ENCODE assay signal across 23 cellular contexts in genomic region chr15:51110171-51110570, GRCh38. TPM values are rescaled to one million over a fixed set of nuclear protein-coding genes. Genes with fewer than 3 reads are reported as not detected.
A peak's percentile ranks its signal among the peaks of the same experiment; 100 is the strongest.
DNase-seq lines count a peak whose midpoint lies in the region; ATAC-seq and TF ChIP-seq lines count a peak whose summit lies in the region.
"Had no signal": no experiment of that assay in that cellular context is flagged by ENCODE, and none has a peak within 500 bp of the region (broad histone marks: within the 10 kb centered on the region; RNA-seq: fewer than 3 reads in every experiment).

No MANE protein-coding gene starts in this region.

- peak overlapping the region; percentile 57; the same call in 1 of the 2 replicates for H2BK20ac ChIP-seq in IMR-90 (ENCODE audit: low read depth, low read length)

- peak overlapping the region; percentile 63 for H3K14ac ChIP-seq in IMR-90 (replicated peaks; ENCODE audit: low read depth, low read length)

- H3K4me3 Mint-ChIP-seq in stimulated activated effector memory CD8-positive, alpha-beta T cell treated with anti-CD3 and anti-CD28 coated beads, Interleukin-12 subunit alpha, Interleukin-12 subunit beta, amount 100 ng/mL, for 72 hours = no peak overlapping the region
- no peak overlapping the region for H3K4me3 Mint-ChIP-seq in activated CD4-positive, alpha-beta memory T cell treated with anti-CD3 and anti-CD28 coated beads, Interleukin-2, amount 10 ng/mL, durations not matched to agents 7 days and 5 days
- H3K4me3 Mint-ChIP-seq: CD8-positive, alpha-beta memory T cell; GM23338 had no signal

- no peaks in the 10 kb centered on the region for H3K79me1 ChIP-seq in IMR-90 (ENCODE audit: low read depth in 1 of 2, low read length in 2 of 2)

- H3K27ac Mint-ChIP-seq in stimulated activated effector memory CD8-positive, alpha-beta T cell treated with anti-CD3 and anti-CD28 coated beads, Interleukin-12 subunit alpha, Interleukin-12 subunit beta, amount 100 ng/mL, for 72 hours = no peak overlapping the region
- H3K27ac Mint-ChIP-seq in activated CD4-positive, alpha-beta memory T cell treated with anti-CD3 and anti-CD28 coated beads, Interleukin-2, amount 10 ng/mL, durations not matched to agents 7 days and 5 days = no peak overlapping the region
- H3K27ac Mint-ChIP-seq: CD8-positive, alpha-beta memory T cell; GM23338 had no signal

- no peaks in the 10 kb centered on the region for H3K9me3 Mint-ChIP-seq in stimulated activated effector memory CD8-positive, alpha-beta T cell treated with anti-CD3 and anti-CD28 coated beads, Interleukin-12 subunit alpha, Interleukin-12 subunit beta, amount 100 ng/mL, for 72 hours
- H3K9me3 Mint-ChIP-seq in activated CD4-positive, alpha-beta memory T cell treated with anti-CD3 and anti-CD28 coated beads, Interleukin-2, amount 10 ng/mL, durations not matched to agents 7 days and 5 days = no peaks in the 10 kb centered on the region
- H3K9me3 Mint-ChIP-seq: CD8-positive, alpha-beta memory T cell; GM23338 had no signal

- H3K56ac ChIP-seq in IMR-90 (ENCODE audit: extremely low read depth, insufficient read depth, low read length) = no peak overlapping the region

- no TSS peak for BruUV-seq in IMR-90 (replicated peaks; lab: Mats Ljungman, UMichigan)

- no peak overlapping the region for H4K8ac ChIP-seq in IMR-90 (ENCODE audit: low read depth in 2 of 2, low read length in 2 of 2)

- H3K9me3 ChIP-seq in IMR-90 (ENCODE audit: control insufficient read depth, insufficient read depth, low read length) (no peaks in the 10 kb centered on the region), esophagus squamous epithelium (no peaks in the 10 kb centered on the region), aorta (ENCODE audit: control insufficient read depth, low read length) (no peaks in the 10 kb centered on the region)

- H3K27me3 ChIP-seq in IMR-90 (ENCODE audit: control insufficient read depth, insufficient read depth, low read length) (no peaks in the 10 kb centered on the region), esophagus squamous epithelium (no peaks in the 10 kb centered on the region), aorta (ENCODE audit: control insufficient read depth in 1 of 2, insufficient read depth in 2 of 2, low read length in 1 of 2) (no peaks in the 10 kb centered on the region)

- peak overlapping the region; percentile 19; the same call in 1 of the 2 replicates for H2BK120ac ChIP-seq in IMR-90 (ENCODE audit: low read depth, low read length)

- no peak for ATAC-seq in IMR-90 (ENCODE audit: low read depth)
- ATAC-seq in stimulated activated effector memory CD8-positive, alpha-beta T cell treated with anti-CD3 and anti-CD28 coated beads, Interleukin-12 subunit alpha, Interleukin-12 subunit beta, amount 100 ng/mL, for 72 hours = peak; percentile 29
- ATAC-seq in aorta (ENCODE audit: low FRiP score) = no peak
- ATAC-seq: GM12878, GM23338, HepG2, PC-3 had no signal

- POLR2A ChIA-PET in IMR-90 (lab: Charles Lee; ENCODE audit: unreplicated experiment) = no interaction called here
- POLR2A ChIA-PET in activated CD4-positive, alpha-beta memory T cell treated with anti-CD3 and anti-CD28 coated beads, Interleukin-2, amount 10 ng/mL, durations not matched to agents 7 days and 5 days (lab: Charles Lee) = no interaction called here

- H3K36me3 Mint-ChIP-seq in stimulated activated effector memory CD8-positive, alpha-beta T cell treated with anti-CD3 and anti-CD28 coated beads, Interleukin-12 subunit alpha, Interleukin-12 subunit beta, amount 100 ng/mL, for 72 hours = no peaks in the 10 kb centered on the region
- no peaks in the 10 kb centered on the region for H3K36me3 Mint-ChIP-seq in activated CD4-positive, alpha-beta memory T cell treated with anti-CD3 and anti-CD28 coated beads, Interleukin-2, amount 10 ng/mL, durations not matched to agents 7 days and 5 days (ENCODE audit: low read depth)
- H3K36me3 Mint-ChIP-seq: CD8-positive, alpha-beta memory T cell had no signal

- peak overlapping the region; percentile 88 for H2AK5ac ChIP-seq in IMR-90 (ENCODE audit: low read depth, low read length)

- H4K5ac ChIP-seq in IMR-90 (ENCODE audit: low read depth, low read length) = no peak overlapping the region

- no peak overlapping the region for H3K9ac ChIP-seq in IMR-90 (ENCODE audit: low read depth, low read length)
- H3K9ac ChIP-seq: KMS-11 had no signal

- WGBS in IMR-90 (ENCODE audit: extremely low coverage in 2 of 2, insufficient read length in 1 of 2), 2 experiments = 100% methylated on average over 2 of the region's 3 CpGs; no CpG with 5 or more reads in 1 of the 2 experiments
- 68 to 86% methylated on average over 3 of the region's 3 CpGs for WGBS in esophagus squamous epithelium, 2 donors
- WGBS in aorta, 2 donors = 98 to 100% methylated on average over 3 of the region's 3 CpGs

- TF ChIP-seq CTCF in IMR-90 (conservative IDR thresholded peaks at IDR 0.05; ENCODE audit: low read depth, low read length) (no peak), esophagus squamous epithelium (IDR thresholded peaks at IDR 0.05) (no peak)

- no peaks in the 10 kb centered on the region for H3K4me1 Mint-ChIP-seq in stimulated activated effector memory CD8-positive, alpha-beta T cell treated with anti-CD3 and anti-CD28 coated beads, Interleukin-12 subunit alpha, Interleukin-12 subunit beta, amount 100 ng/mL, for 72 hours
- no peaks in the 10 kb centered on the region for H3K4me1 Mint-ChIP-seq in activated CD4-positive, alpha-beta memory T cell treated with anti-CD3 and anti-CD28 coated beads, Interleukin-2, amount 10 ng/mL, durations not matched to agents 7 days and 5 days
- H3K4me1 Mint-ChIP-seq: CD8-positive, alpha-beta memory T cell had no signal

- H4K91ac ChIP-seq in IMR-90 (ENCODE audit: insufficient read depth, low read depth, low read length) = no peak overlapping the region

- TF ChIP-seq RAD21 in IMR-90 (IDR thresholded peaks at IDR 0.05; ENCODE audit: low read length) = no peak

- peak overlapping the region; percentile 73; the same call in 1 of the 2 replicates for H3K4ac ChIP-seq in IMR-90 (ENCODE audit: low read depth, low read length)

- dilution Hi-C loops in IMR-90 (cut with HindIII; ENCODE audit: low sequenced_read_pairs, unreplicated experiment) = no loop called here

- intact Hi-C loops in IMR-90 (cut with micrococcal nuclease) = no loop called here
- intact Hi-C loops in esophagus squamous epithelium (cut with DNase I) = no loop called here
- intact Hi-C loops in aorta (cut with DNase I) = loop anchor here in 1 of 2 donors (5.0 kb wide), 1 partner anchor 52 kb away; no protein-coding TSS in a partner anchor
- intact Hi-C loops in head of caudate nucleus (cut with DNase I) = no loop called here

- no peaks in the 10 kb centered on the region for H4K20me1 ChIP-seq in IMR-90 (ENCODE audit: insufficient read depth, low read length)

- H3K27ac ChIP-seq in IMR-90 (ENCODE audit: insufficient read depth, low read length) (no peak overlapping the region), esophagus squamous epithelium (peak overlapping the region; percentile 57 to 83 (median 78)), aorta (ENCODE audit: low read depth in 1 of 2, low read length in 2 of 2) (peak overlapping the region; percentile 96 to 100)
- H3K27ac ChIP-seq: KMS-11 had no signal

- no peak overlapping the region for H2BK5ac ChIP-seq in IMR-90 (ENCODE audit: low read depth, low read length, poor library complexity, severe bottlenecking)

- peaks cover 15% of the 10 kb centered on the region for H3K9me1 ChIP-seq in IMR-90 (ENCODE audit: insufficient read depth, low read length)

- H3K4me3 ChIP-seq in IMR-90 (ENCODE audit: insufficient read depth, low read depth, low read length) (no peak overlapping the region), esophagus squamous epithelium (no peak overlapping the region), aorta (ENCODE audit: low read length in 2 of 2) (no peak overlapping the region)
- H3K4me3 ChIP-seq: GM12878, GM23338 had no signal

- DNase-seq in IMR-90 = no peak
- no peak for DNase-seq in esophagus squamous epithelium (lab: John Stamatoyannopoulos, UW)
- no peak for DNase-seq in stimulated activated effector memory CD8-positive, alpha-beta T cell treated with anti-CD3 and anti-CD28 coated beads, Interleukin-12 subunit alpha, Interleukin-12 subunit beta, amount 100 ng/mL, for 72 hours (ENCODE audit: low spot score in 2 of 2)
- no peak for DNase-seq in aorta
- no peak for DNase-seq in head of caudate nucleus
- no peak for DNase-seq in activated CD4-positive, alpha-beta memory T cell treated with anti-CD3 and anti-CD28 coated beads, Interleukin-2, amount 10 ng/mL, durations not matched to agents 7 days and 5 days
- no peak for DNase-seq in NCI-H146 (lab: John Stamatoyannopoulos, UW)
- DNase-seq: ACHN; C1 segment of cervical spinal cord; CD8-positive, alpha-beta memory T cell; DMS53; EL; NCI-H1417; NCI-H187 treated with DMSO at 0.1 percent for 48 hours; NCI-H2227 treated with DMSO at 0.1 percent for 48 hours; NCI-H524; PC-3; RPMI8226; SIG-M5 had no signal

- H3K4me1 ChIP-seq in IMR-90 (ENCODE audit: control insufficient read depth, insufficient read depth, low read length) (peaks cover 14% of the 10 kb centered on the region), esophagus squamous epithelium (peaks cover 0 to 56% (median 10%) of the 10 kb centered on the region in 3 donors), aorta (ENCODE audit: control insufficient read depth in 1 of 2, insufficient read depth in 2 of 2, low read length in 2 of 2) (peaks cover 3 to 7% of the 10 kb centered on the region in 2 donors)

- TF ChIP-seq POLR2A in IMR-90 (IDR thresholded peaks at IDR 0.05; ENCODE audit: low read depth, low read length) = no peak
- no peak for TF ChIP-seq POLR2A in esophagus squamous epithelium (IDR thresholded peaks at IDR 0.05)

- CTCF ChIA-PET in IMR-90 (lab: Yijun Ruan, JAX) = no interaction called here
- CTCF ChIA-PET in activated CD4-positive, alpha-beta memory T cell treated with anti-CD3 and anti-CD28 coated beads, Interleukin-2, amount 10 ng/mL, durations not matched to agents 7 days and 5 days (lab: Charles Lee) = no interaction called here

- H3K27me3 Mint-ChIP-seq in activated CD4-positive, alpha-beta memory T cell treated with anti-CD3 and anti-CD28 coated beads, Interleukin-2, amount 10 ng/mL, durations not matched to agents 7 days and 5 days = peaks cover 29% of the 10 kb centered on the region

- H2AK9ac ChIP-seq in IMR-90 (replicated peaks; ENCODE audit: low read depth, low read length, poor library complexity) = peak overlapping the region; percentile 26

- no peaks in the 10 kb centered on the region for H3K36me3 ChIP-seq in IMR-90 (ENCODE audit: control insufficient read depth, insufficient read depth, low read length)
- no peaks in the 10 kb centered on the region for H3K36me3 ChIP-seq in esophagus squamous epithelium
- H3K36me3 ChIP-seq in aorta (ENCODE audit: control insufficient read depth in 1 of 2, insufficient read depth in 2 of 2, low read length in 1 of 2) = no peaks in the 10 kb centered on the region

- peak overlapping the region; percentile 29; the same call in 1 of the 3 replicates for H2BK15ac ChIP-seq in IMR-90 (ENCODE audit: low read depth, low read length)

- no peak overlapping the region for H3K18ac ChIP-seq in IMR-90 (ENCODE audit: low read depth, low read length)

- in situ Hi-C loops in IMR-90 (cut with MboI; ENCODE audit: low sequenced_read_pairs) = no loop called here

- peak overlapping the region; percentile 21 for H2AFZ ChIP-seq in IMR-90 (replicated peaks; ENCODE audit: low read length, poor library complexity)
- H2AFZ ChIP-seq: GM23338 had no signal

- H3K23ac ChIP-seq in IMR-90 (ENCODE audit: low read depth, low read length) = no peak overlapping the region

- no peak overlapping the region for H3K4me2 ChIP-seq in IMR-90 (ENCODE audit: low read depth, low read length)
- H3K4me2 ChIP-seq: GM23338, KMS-11 had no signal

RNA-seq across cellular contexts. Expression of gene TNFAIP8L3, which starts 15.5 kb away (rescaled TPM):
- total RNA-seq in IMR-90 (2012; rRNA removed) (0.83 and 0.90 TPM in 2 replicates), esophagus squamous epithelium (10 to 100 TPM in 2 of 4 donors, 1 to 10 TPM in 2; 3.7 to 13.1 (median 8.1) TPM), aorta (10 to 100 TPM; 24.5 to 48.4 TPM)
- polyA plus RNA-seq in IMR-90 (2012; rRNA removed) (0.09 and 0.29 TPM in 2 replicates), aorta (10 to 100 TPM; 26.4 to 28.0 TPM)
- polyA plus RNA-seq in IMR-90 (2012; cell fraction: cytosol; rRNA removed) = 0.10 and 0.39 TPM in 2 replicates
- 0.07 TPM in 1 of 2 replicates, not detected in the other for polyA plus RNA-seq in IMR-90 (2012; cell fraction: nucleus; rRNA removed; ENCODE audit: low replicate concordance)
- total RNA-seq in activated CD4-positive, alpha-beta memory T cell treated with anti-CD3 and anti-CD28 coated beads, Interleukin-2, amount 10 ng/mL, durations not matched to agents 7 days and 5 days = under 1 TPM in 1 of 2 experiments, not detected in 1; 0.13 TPM
- total RNA-seq: GM12878, PC-3 had no signal
- polyA plus RNA-seq: CD8-positive, alpha-beta memory T cell had no signal
